In genomic region chr3:134325722-134326121, GRCh38 we compare ENCODE assay signal across 13 cellular contexts. TPM values are rescaled to one million over a fixed set of nuclear protein-coding genes. Genes with fewer than 3 reads are reported as not detected.
DNase-seq lines count a peak whose midpoint lies in the region; ATAC-seq and TF ChIP-seq lines count a peak whose summit lies in the region.
"Had no signal": no experiment of that assay in that cellular context is flagged by ENCODE, and none has a peak within 500 bp of the region (broad histone marks: within the 10 kb centered on the region; RNA-seq: fewer than 3 reads in every experiment).

No MANE protein-coding gene starts in this region.

- no peaks in the 10 kb centered on the region for H3K9me3 Mint-ChIP-seq in Calu3 (ENCODE audit: low read depth, unreplicated experiment)
- H3K9me3 Mint-ChIP-seq: immature natural killer cell had no signal

- CTCF ChIA-PET in Calu3 (lab: Charles Lee) = interaction anchor here (1.2 kb wide), 1 partner anchor 49 kb away, joined by 5 read pairs; the partner anchor contains the start of gene AMOTL2

- no peaks in the 10 kb centered on the region for H3K36me3 Mint-ChIP-seq in Calu3 (ENCODE audit: insufficient read depth, unreplicated experiment)

- H3K27me3 ChIP-seq in ascending aorta = no peaks in the 10 kb centered on the region
- H3K27me3 ChIP-seq in right atrium auricular region = no peaks in the 10 kb centered on the region
- H3K27me3 ChIP-seq: testis had no signal

- ATAC-seq in sciatic nerve = no peak
- ATAC-seq in GM21515 (IDR thresholded peaks at IDR 0.05; ENCODE audit: unreplicated experiment) = no peak
- ATAC-seq: activated CD4-positive, CD25-positive, alpha-beta regulatory T cell treated with anti-CD3 and anti-CD28 coated beads, Interleukin-2, amount 50 U/mL, for 24 hours had no signal

- no peak for DNase-seq in Calu3
- DNase-seq in ascending aorta (ENCODE audit: low spot score in 2 of 2) = no peak
- no peak for DNase-seq in right atrium auricular region (ENCODE audit: low spot score)
- peak; percentile 54 for DNase-seq in sciatic nerve (ENCODE audit: low spot score)
- no peak for DNase-seq in nucleus accumbens (lab: John Stamatoyannopoulos, UW)
- DNase-seq in ureter (ENCODE audit: low spot score) = no peak
- DNase-seq in NCI-H1105 (lab: John Stamatoyannopoulos, UW) = no peak
- DNase-seq: immature natural killer cell; MV-4-11; stimulated activated CD4-positive, alpha-beta T cell treated with anti-CD3 and anti-CD28 coated beads, Interleukin-4, amount 100 ng/mL, for 24 hours; testis had no signal

- no peaks in the 10 kb centered on the region for H3K36me3 ChIP-seq in ascending aorta
- H3K36me3 ChIP-seq in right atrium auricular region = no peaks in the 10 kb centered on the region

- no peaks in the 10 kb centered on the region for H3K27me3 Mint-ChIP-seq in Calu3 (ENCODE audit: unreplicated experiment)

- H3K9me3 ChIP-seq in ascending aorta = no peaks in the 10 kb centered on the region
- no peaks in the 10 kb centered on the region for H3K9me3 ChIP-seq in right atrium auricular region
- H3K9me3 ChIP-seq: testis had no signal

- TF ChIP-seq CTCF in Calu3 (IDR thresholded peaks at IDR 0.05; ENCODE audit: unreplicated experiment) (no peak), ascending aorta (IDR thresholded peaks at IDR 0.05) (no peak), right atrium auricular region (IDR thresholded peaks at IDR 0.05) (no peak)

- intact Hi-C loops in Calu3 (cut with micrococcal nuclease; ENCODE audit: unreplicated experiment) (no loop called here), ascending aorta (cut with DNase I) (no loop called here), sciatic nerve (cut with DNase I) (no loop called here)

- H3K4me1 ChIP-seq in ascending aorta = peaks cover 8 to 35% of the 10 kb centered on the region in 2 donors
- peaks cover 0 to 41% of the 10 kb centered on the region in 2 donors for H3K4me1 ChIP-seq in right atrium auricular region

- H3K27ac Mint-ChIP-seq in Calu3 (ENCODE audit: unreplicated experiment) = peak overlapping the region; percentile 34
- H3K27ac Mint-ChIP-seq: immature natural killer cell had no signal

- peaks cover 72% of the 10 kb centered on the region for H3K4me1 Mint-ChIP-seq in Calu3 (ENCODE audit: low read depth, unreplicated experiment)
- H3K4me1 Mint-ChIP-seq: immature natural killer cell had no signal

- no peak overlapping the region for H3K4me3 Mint-ChIP-seq in Calu3 (ENCODE audit: low read depth, unreplicated experiment)
- H3K4me3 Mint-ChIP-seq: immature natural killer cell had no signal

- H3K4me3 ChIP-seq in ascending aorta (no peak overlapping the region), right atrium auricular region (no peak overlapping the region)
- H3K4me3 ChIP-seq: testis had no signal

- BruUV-seq in Calu3 (replicated peaks; lab: Mats Ljungman, UMichigan) = no TSS peak

- H3K27ac ChIP-seq in ascending aorta (peak overlapping the region; percentile 50 to 67), right atrium auricular region (peak overlapping the region; percentile 39 to 51)
- H3K27ac ChIP-seq: testis had no signal

RNA-seq across cellular contexts. Expression of gene AMOTL2, which starts 48.5 kb away (rescaled TPM):
- total RNA-seq in Calu3 (2022) (140 and 153 TPM in 2 replicates), ascending aorta (156 TPM), right atrium auricular region (100 to 1,000 TPM in 1 of 2 donors, 10 to 100 TPM in 1; 62.3 to 119 TPM), sciatic nerve (158 TPM), ureter (76.2 TPM)
